ENCODE assay signal across 17 cellular contexts in genomic region chr1:191876631-191877030, GRCh38.
"Had no signal": no experiment of that assay in that cellular context is flagged by ENCODE, and none has a peak within 500 bp of the region (broad histone marks: within the 10 kb centered on the region; RNA-seq: fewer than 3 reads in every experiment).

No MANE protein-coding gene starts in this region.

- H3K9me3 ChIP-seq: esophagus squamous epithelium, left ventricle myocardium inferior, lower lobe of right lung, ovary, right atrium auricular region had no signal

- H3K79me2 ChIP-seq: hepatocyte had no signal

- H3K36me3 ChIP-seq: esophagus squamous epithelium, left ventricle myocardium inferior, lower lobe of right lung, neural progenitor cell, ovary, right atrium auricular region had no signal

- ATAC-seq: left cardiac atrium, lower lobe of right lung, natural killer cell had no signal

- H2AFZ ChIP-seq: hepatocyte, neural progenitor cell had no signal

- H3K4me2 ChIP-seq: hepatocyte, neural progenitor cell had no signal

- H3K4me1 ChIP-seq: esophagus squamous epithelium, left ventricle myocardium inferior, lower lobe of right lung, neural progenitor cell, right atrium auricular region had no signal

- H3K4me3 ChIP-seq: esophagus squamous epithelium, hepatocyte, left ventricle myocardium inferior, lower lobe of right lung, neural progenitor cell, ovary, right atrium auricular region had no signal

- DNase-seq: esophagus squamous epithelium; foreskin fibroblast; head of caudate nucleus; kidney; left cardiac atrium; left ventricle myocardium inferior; lower lobe of right lung; natural killer cell; nucleus accumbens; ovary; small intestine; stimulated activated CD4-positive, alpha-beta T cell treated with anti-CD3 and anti-CD28 coated beads, Interleukin-12 subunit alpha, Interleukin-12 subunit beta, amount 100 ng/mL, for 4 hours; stimulated activated naive CD4-positive, alpha-beta T cell treated with Interleukin-2 at 50 U/mL for 16 hours; trophoblast cell had no signal

- FAIRE-seq: small intestine had no signal

- H3K27me3 ChIP-seq: esophagus squamous epithelium, hepatocyte, neural progenitor cell, ovary, right atrium auricular region had no signal

- H3K27ac ChIP-seq: esophagus squamous epithelium, hepatocyte, left ventricle myocardium inferior, lower lobe of right lung, neural progenitor cell, ovary, right atrium auricular region had no signal

- H3K9ac ChIP-seq: neural progenitor cell had no signal
